In genomic region chr5:79687911-79688310, GRCh38 we compare ENCODE assay signal across 20 cellular contexts.
"Had no signal": no experiment of that assay in that cellular context is flagged by ENCODE, and none has a peak within 500 bp of the region (broad histone marks: within the 10 kb centered on the region; RNA-seq: fewer than 3 reads in every experiment).

No MANE protein-coding gene starts in this region.

- H3K9me3 Mint-ChIP-seq: activated naive CD4-positive, alpha-beta T cell treated with anti-CD3 and anti-CD28 coated beads, Interleukin-2, amount 10 ng/mL, durations not matched to agents 7 days and 5 days; activated T-cell treated with anti-CD3 and anti-CD28 coated beads, Interleukin-2, amount 50 U/mL, for 4 hours had no signal

- H3K9me3 ChIP-seq: right atrium auricular region, thyroid gland had no signal

- H3K4me1 Mint-ChIP-seq: brain, memory B cell had no signal

- H3K27me3 Mint-ChIP-seq: activated naive CD4-positive, alpha-beta T cell treated with anti-CD3 and anti-CD28 coated beads, Interleukin-2, amount 10 ng/mL, durations not matched to agents 7 days and 5 days; dendritic cell treated with granulocyte-macrophage colony-stimulating factor and Interleukin-4, amounts not matched to agents 40 ng/mL and 50 ng/mL, for 4 days; memory B cell; naive B cell had no signal

- H3K27ac Mint-ChIP-seq: activated naive CD4-positive, alpha-beta T cell treated with anti-CD3 and anti-CD28 coated beads, Interleukin-2, amount 10 ng/mL, durations not matched to agents 7 days and 5 days; brain; dendritic cell treated with granulocyte-macrophage colony-stimulating factor and Interleukin-4, amounts not matched to agents 40 ng/mL and 50 ng/mL, for 4 days; memory B cell had no signal

- H3K4me3 ChIP-seq: right atrium auricular region, thyroid gland had no signal

- H3K4me3 Mint-ChIP-seq: activated naive CD4-positive, alpha-beta T cell treated with anti-CD3 and anti-CD28 coated beads, Interleukin-2, amount 10 ng/mL, durations not matched to agents 7 days and 5 days; activated T-cell treated with anti-CD3 and anti-CD28 coated beads, Interleukin-2, amount 50 U/mL, for 4 hours; brain; dendritic cell treated with granulocyte-macrophage colony-stimulating factor and Interleukin-4, amounts not matched to agents 40 ng/mL and 50 ng/mL, for 4 days; memory B cell; naive B cell had no signal

- DNase-seq: activated effector memory CD4-positive, alpha-beta T cell treated with Interleukin-2 at 50 U/mL for 16 hours; activated naive CD4-positive, alpha-beta T cell treated with anti-CD3 and anti-CD28 coated beads, Interleukin-2, amount 10 ng/mL, durations not matched to agents 7 days and 5 days; activated T-cell treated with anti-CD3 and anti-CD28 coated beads, Interleukin-2, amount 50 U/mL, for 4 hours; amygdala; caudate nucleus; effector CD8-positive, alpha-beta T cell; foreskin melanocyte; head of caudate nucleus; left colon; naive B cell; stimulated activated CD4-positive, alpha-beta T cell treated with anti-CD3 and anti-CD28 coated beads, Interleukin-4, amount 100 ng/mL, for 24 hours; stimulated activated naive CD8-positive, alpha-beta T cell treated with anti-CD3 and anti-CD28 coated beads, Interleukin-15, Interleukin-2, amounts not matched to agents 100 U/mL and 50 U/mL, for 24 hours; substantia nigra; T-helper 9 cell; thyroid gland had no signal

- ATAC-seq: activated T-cell treated with anti-CD3 and anti-CD28 coated beads, Interleukin-2, amount 50 U/mL, for 4 hours; esophagus mucosa; left colon; stimulated activated naive CD8-positive, alpha-beta T cell treated with anti-CD3 and anti-CD28 coated beads, Interleukin-15, Interleukin-2, amounts not matched to agents 100 U/mL and 50 U/mL, for 24 hours had no signal

- H3K27ac ChIP-seq: thyroid gland had no signal

- H3K27me3 ChIP-seq: right atrium auricular region, thyroid gland had no signal
